In the genomic region with DNA sequence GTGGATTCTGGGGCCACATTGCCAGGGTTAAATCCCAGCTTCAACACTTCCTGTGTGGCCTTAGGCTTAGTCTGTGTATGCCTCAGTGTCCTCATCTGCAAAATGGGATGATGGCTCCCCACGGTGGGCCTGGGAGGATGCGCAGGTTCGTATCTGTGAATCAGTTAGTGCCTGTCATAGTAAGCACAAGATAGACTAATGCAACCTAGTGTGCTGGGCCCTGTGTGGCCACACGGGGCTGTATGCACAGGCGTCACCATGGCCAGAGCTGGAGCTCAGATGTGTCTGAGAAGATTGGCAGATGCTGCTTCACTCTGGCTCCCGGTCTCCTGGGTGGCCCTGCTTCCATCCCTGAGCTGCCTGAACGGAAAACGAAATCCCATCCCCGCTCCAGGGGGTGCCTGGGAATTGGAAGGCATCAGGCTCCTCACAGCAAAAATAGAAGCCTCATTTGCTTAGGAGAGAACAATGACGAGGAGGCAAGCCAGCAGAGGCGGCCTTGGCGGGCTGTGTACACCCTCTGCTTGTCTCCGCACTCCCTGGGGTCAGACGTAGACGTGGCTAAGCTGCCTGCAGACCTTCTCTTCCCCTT, we compare ENCODE assay signal across 11 cellular contexts.
DNase-seq lines count a peak whose midpoint lies in the region; ATAC-seq and TF ChIP-seq lines count a peak whose summit lies in the region.
"Had no signal": no experiment of that assay in that cellular context is flagged by ENCODE, and none has a peak within 500 bp of the region (broad histone marks: within the 10 kb centered on the region; RNA-seq: fewer than 3 reads in every experiment).

No MANE protein-coding gene starts in this region.

- DNase-seq in SHP77 (lab: John Stamatoyannopoulos, UW), result peak; percentile 17 to 18
- no peak for DNase-seq in SHP77 treated with DMSO at 0.1 percent for 48 hours (lab: John Stamatoyannopoulos, UW)
- peak; percentile 3 for DNase-seq in OCI-LY7 (ENCODE audit: low spot score)
- peak in 9 of 10 donors; percentile 71 to 84 (median 79) for DNase-seq in dorsolateral prefrontal cortex
- DNase-seq in retinal pigment epithelial cell (ENCODE audit: low read depth), result no peak
- DNase-seq in right atrium auricular region (ENCODE audit: low spot score), result no peak
- DNase-seq: stimulated activated naive B cell treated with anti-CD40 and anti-IgM and Interleukin-4, amounts not matched to agents 10 μg/mL and 1 μg/mL and 100 μg/mL, for 72 hours had no signal

- H3K4me3 ChIP-seq in OCI-LY7 (ENCODE audit: low read depth, low read length, poor library complexity, severe bottlenecking), result no peak overlapping the region
- H3K4me3 ChIP-seq in dorsolateral prefrontal cortex, result peak overlapping the region in 22 of 59 donors; percentile 1 to 52 (median 16)
- H3K4me3 ChIP-seq in retinal pigment epithelial cell (ENCODE audit: low read length), result no peak overlapping the region
- no peak overlapping the region for H3K4me3 ChIP-seq in right atrium auricular region
- H3K4me3 ChIP-seq: BLaER1 treated with 17β-estradiol and CSF1 and Interleukin-3, amounts not matched to agents 10 nM and 100 nM had no signal

- POLR2A ChIA-PET in OCI-LY7 (lab: Charles Lee), result interaction anchor here (0.7 kb wide), 1 partner anchor 202 kb away, joined by 3 read pairs; no protein-coding TSS in a partner anchor

- no peaks in the 10 kb centered on the region for H3K79me2 ChIP-seq in OCI-LY7 (ENCODE audit: insufficient read depth, low read depth, low read length)

- no peaks in the 10 kb centered on the region for H4K20me1 ChIP-seq in OCI-LY7 (ENCODE audit: insufficient read depth, low read length)

- no peaks in the 10 kb centered on the region for H3K9me2 ChIP-seq in OCI-LY7 (ENCODE audit: insufficient read depth, low read length)

- H3K9me3 ChIP-seq in OCI-LY7 (ENCODE audit: low read length), result no peaks in the 10 kb centered on the region
- no peaks in the 10 kb centered on the region for H3K9me3 ChIP-seq in right atrium auricular region
- H3K9me3 ChIP-seq: BLaER1 treated with 17β-estradiol and CSF1 and Interleukin-3, amounts not matched to agents 10 nM and 100 nM had no signal

- CTCF ChIA-PET in OCI-LY7 (lab: Charles Lee; ENCODE audit: unreplicated experiment), result no interaction called here

- no peak overlapping the region for H3K27ac ChIP-seq in OCI-LY7 (ENCODE audit: low read depth, low read length, poor library complexity, severe bottlenecking)
- H3K27ac ChIP-seq in dorsolateral prefrontal cortex, result peak overlapping the region; percentile 83 to 99 (median 96)
- no peak overlapping the region for H3K27ac ChIP-seq in right atrium auricular region
- H3K27ac ChIP-seq: BLaER1 treated with 17β-estradiol and CSF1 and Interleukin-3, amounts not matched to agents 10 nM and 100 nM; epithelial cell of prostate had no signal

- intact Hi-C loops in OCI-LY7 (cut with micrococcal nuclease; ENCODE audit: unreplicated experiment), result no loop called here
- intact Hi-C loops in dorsolateral prefrontal cortex (cut with DNase I), result loop anchor here (5.0 to 10.0 kb wide), 3 partner anchors 83 to 105 kb away; a partner anchor contains a TSS

- BruUV-seq in OCI-LY7 (replicated peaks; lab: Mats Ljungman, UMichigan), result no TSS peak

- H3K27me3 ChIP-seq in dorsolateral prefrontal cortex (no peaks in the 10 kb centered on the region), right atrium auricular region (no peaks in the 10 kb centered on the region)
- H3K27me3 ChIP-seq: BLaER1 treated with 17β-estradiol and CSF1 and Interleukin-3, amounts not matched to agents 10 nM and 100 nM had no signal

- H3K4me2 ChIP-seq in OCI-LY7 (ENCODE audit: low read length), result no peak overlapping the region
- H3K4me2 ChIP-seq: BLaER1 treated with 17β-estradiol and CSF1 and Interleukin-3, amounts not matched to agents 10 nM and 100 nM had no signal

- no peak overlapping the region for H2AFZ ChIP-seq in OCI-LY7 (ENCODE audit: low read length)

- ATAC-seq in HG03460 (IDR thresholded peaks at IDR 0.05; ENCODE audit: unreplicated experiment) (no peak), GM18502 (IDR thresholded peaks at IDR 0.05; ENCODE audit: poor library complexity, unreplicated experiment) (no peak)

- no peaks in the 10 kb centered on the region for H3K4me1 ChIP-seq in OCI-LY7 (ENCODE audit: insufficient read depth, low read length, poor library complexity, severe bottlenecking)
- peaks cover 0 to 12% of the 10 kb centered on the region in 2 donors for H3K4me1 ChIP-seq in right atrium auricular region

- H3K36me3 ChIP-seq in OCI-LY7 (ENCODE audit: insufficient read depth, low read length) (no peaks in the 10 kb centered on the region), right atrium auricular region (no peaks in the 10 kb centered on the region)
- H3K36me3 ChIP-seq: BLaER1 treated with 17β-estradiol and CSF1 and Interleukin-3, amounts not matched to agents 10 nM and 100 nM had no signal

- peak; percentile 63 for TF ChIP-seq CTCF in OCI-LY7 (conservative IDR thresholded peaks at IDR 0.05; ENCODE audit: low read length)
- TF ChIP-seq CTCF in dorsolateral prefrontal cortex (IDR thresholded peaks at IDR 0.05 in 54 of 56, conservative IDR thresholded peaks at IDR 0.05 in 2 of 56; ENCODE audit: low read depth in 1 of 56, partially characterized antibody in 56 of 56), result peak in 52 of 56 donors; percentile 10 to 66 (median 46)
- peak; percentile 38 for TF ChIP-seq CTCF in retinal pigment epithelial cell (conservative IDR thresholded peaks at IDR 0.05; ENCODE audit: low read depth, low read length)
- no peak for TF ChIP-seq CTCF in right atrium auricular region (IDR thresholded peaks at IDR 0.05)

Comparison
In these comparisons a context has a peak if more than half of its experiments do, and no peak if none do; other contexts are left out.
1. DNase-seq: peak in SHP77 (2 of 2), OCI-LY7 (single experiment) and dorsolateral prefrontal cortex (9 of 10); none in SHP77 treated with DMSO at 0.1 percent for 48 hours (single experiment), retinal pigment epithelial cell (single experiment) and right atrium auricular region (single experiment).
2. H3K27ac ChIP-seq: peak in dorsolateral prefrontal cortex (59 of 59); none in OCI-LY7 (single experiment) and right atrium auricular region (0 of 2).
3. CTCF ChIP-seq: peak in OCI-LY7 (single experiment), dorsolateral prefrontal cortex (52 of 56) and retinal pigment epithelial cell (single experiment); none in right atrium auricular region (0 of 2).